ENCODE assay signal across 1 cellular context in genomic region chr9:33225319-33226152, GRCh38.
A peak's percentile ranks its signal among the peaks of the same experiment; 100 is the strongest.
TF ChIP-seq lines count a peak whose summit lies in the region.

No MANE protein-coding gene starts in this region.

TF ChIP-seq in endothelial cell of umbilical vein, 7 proteins besides CTCF, POLR2A, EP300 and RAD21:
- TF ChIP-seq FOS (IDR thresholded peaks at IDR 0.05; ENCODE audit: borderline replicate concordance, insufficient read depth, low read length): peak; percentile 48
- peak; percentile 47 for TF ChIP-seq JUN (IDR thresholded peaks at IDR 0.05; ENCODE audit: borderline replicate concordance, insufficient read depth, insufficient read length, low read depth)
- no peak for TF ChIP-seq POLR2AphosphoS5 (IDR thresholded peaks at IDR 0.05; ENCODE audit: insufficient read depth, low read depth, low read length)
